Comparison of ENCODE assay signal across 2 cellular contexts in genomic region chr2:46765045-46765444, GRCh38.
TF ChIP-seq lines count a peak whose summit lies in the region.

No MANE protein-coding gene starts in this region.

TF ChIP-seq in SK-N-SH treated with all-trans-retinoic acid at 6 μM for 48 hours, 23 proteins besides CTCF, POLR2A, EP300 and RAD21 (continued from another document):
- TF ChIP-seq POU6F1 (CRISPR knock-in tag; IDR thresholded peaks at IDR 0.05; ENCODE audit: borderline replicate concordance, low read depth) (peak; percentile 13; the same call in 1 of the 2 replicates), CSDC2 (CRISPR knock-in tag; IDR thresholded peaks at IDR 0.05) (no peak), GLIS3 (CRISPR knock-in tag; IDR thresholded peaks at IDR 0.05) (no peak), ZNF70 (CRISPR knock-in tag; IDR thresholded peaks at IDR 0.05) (no peak), ZNF565 (CRISPR knock-in tag; conservative IDR thresholded peaks at IDR 0.05; ENCODE audit: low read depth) (no peak), ZFP3 (CRISPR knock-in tag; IDR thresholded peaks at IDR 0.05) (no peak), ESRRG (CRISPR knock-in tag; IDR thresholded peaks at IDR 0.05) (no peak), ZC3H10 (CRISPR knock-in tag; IDR thresholded peaks at IDR 0.05) (no peak), CSRNP3 (CRISPR knock-in tag; IDR thresholded peaks at IDR 0.05) (no peak), ARNTL (CRISPR knock-in tag; IDR thresholded peaks at IDR 0.05; ENCODE audit: borderline replicate concordance, low read depth) (no peak)

TF ChIP-seq in SK-N-SH, 30 proteins besides CTCF, POLR2A, EP300 and RAD21 (continued from another document):
- TF ChIP-seq ZBTB33 (IDR thresholded peaks at IDR 0.05; ENCODE audit: borderline replicate concordance, low read depth) (no peak), PBX3 (IDR thresholded peaks at IDR 0.05) (no peak), TCF12 (IDR thresholded peaks at IDR 0.05) (no peak), TAF1 (IDR thresholded peaks at IDR 0.05; ENCODE audit: borderline replicate concordance, low read depth, low read length) (no peak), RXRA (IDR thresholded peaks at IDR 0.05; ENCODE audit: borderline replicate concordance, low read depth) (no peak)
